ENCODE assay signal across 8 cellular contexts in the genomic region with DNA sequence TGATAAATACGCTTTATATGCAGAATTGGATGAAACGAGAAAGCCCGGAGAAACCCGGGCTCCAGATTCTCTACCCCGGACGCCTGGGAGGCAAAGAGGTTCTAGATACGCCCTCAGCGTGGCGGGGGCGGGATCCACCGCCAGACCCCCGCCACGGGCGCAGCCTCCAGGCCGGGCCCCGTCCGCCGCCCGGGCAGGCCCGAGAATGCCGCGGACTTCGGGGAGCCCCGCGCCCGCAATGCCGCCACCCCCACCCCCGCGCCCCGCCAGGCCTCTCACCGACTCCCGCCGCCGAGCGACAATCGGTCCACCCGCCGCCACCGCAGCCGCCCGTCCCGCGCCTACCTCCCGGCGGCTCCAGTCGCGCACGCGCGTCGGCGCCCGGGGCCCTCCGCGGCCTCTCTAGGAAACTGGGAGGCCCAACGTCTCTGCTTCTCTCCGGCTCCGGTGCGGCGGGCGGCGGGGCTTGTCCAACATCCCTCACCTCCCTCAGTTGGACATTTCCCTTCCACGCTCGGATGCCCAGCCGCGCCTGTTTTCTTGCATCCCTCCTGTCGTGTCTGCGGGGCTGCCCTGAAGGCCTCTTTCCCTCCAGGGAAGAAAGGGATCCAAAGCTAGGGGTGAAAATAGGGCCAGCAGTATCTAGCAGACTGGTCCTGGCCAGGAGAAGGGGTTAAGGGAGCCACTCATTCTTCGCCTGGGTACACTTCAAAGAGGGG. TPM values are rescaled to one million over a fixed set of nuclear protein-coding genes. Genes with fewer than 3 reads are reported as not detected.
A peak's percentile ranks its signal among the peaks of the same experiment; 100 is the strongest.
DNase-seq lines count a peak whose midpoint lies in the region; ATAC-seq and TF ChIP-seq lines count a peak whose summit lies in the region.

ZNF445 (minus strand) TSS at position 359 of the 719 bp plus-strand sequence. CDS start 22,121 bp downstream, outside the sequence.

- no peaks in the 10 kb centered on the region for H3K9me3 Mint-ChIP-seq in neural crest cell
- H3K9me3 Mint-ChIP-seq in stimulated activated naive CD8-positive, alpha-beta T cell treated with anti-CD3 and anti-CD28 coated beads, Interleukin-15, amount 100 ng/mL, for 72 hours: peaks cover 0 to 7% of the 10 kb centered on the region in 2 donors

- peak within 1 kb of the TSS; percentile 97 for H3K27ac Mint-ChIP-seq in neural crest cell (ENCODE audit: unreplicated experiment)
- H3K27ac Mint-ChIP-seq in stimulated activated naive CD8-positive, alpha-beta T cell treated with anti-CD3 and anti-CD28 coated beads, Interleukin-15, amount 100 ng/mL, for 72 hours: peak within 1 kb of the TSS; percentile 89 to 98

- no peaks in the 10 kb centered on the region for H3K27me3 Mint-ChIP-seq in neural crest cell (ENCODE audit: low read depth)
- H3K27me3 Mint-ChIP-seq in stimulated activated naive CD8-positive, alpha-beta T cell treated with anti-CD3 and anti-CD28 coated beads, Interleukin-15, amount 100 ng/mL, for 72 hours: no peaks in the 10 kb centered on the region

- DNase-seq in DMS53 treated with DMSO at 0.1 percent for 48 hours (lab: John Stamatoyannopoulos, UW; ENCODE audit: unreplicated experiment) (peak; percentile 15), SHP77 treated with DMSO at 0.1 percent for 48 hours (lab: John Stamatoyannopoulos, UW) (peak; percentile 55), fibroblast of villous mesenchyme (ENCODE audit: low read depth) (peak; percentile 85), neural crest cell (ENCODE audit: low read depth, low spot score) (peak; percentile 73)
- peak; percentile 67 for DNase-seq in activated effector memory CD4-positive, alpha-beta T cell treated with Interleukin-2 at 50 U/mL for 16 hours
- DNase-seq in stimulated activated naive CD8-positive, alpha-beta T cell treated with anti-CD3 and anti-CD28 coated beads, Interleukin-15, amount 100 ng/mL, for 72 hours: peak; percentile 81

- H3K4me3 ChIP-seq in KMS-11 (IDR thresholded peaks at IDR 0.05; ENCODE audit: insufficient read depth, low read depth, low read length): no peak within 1 kb of the TSS
- H3K4me3 ChIP-seq in fibroblast of villous mesenchyme (ENCODE audit: low read depth, low read length): peak within 1 kb of the TSS; percentile 80

- peaks cover 7% of the 10 kb centered on the region for H3K4me1 ChIP-seq in KMS-11 (ENCODE audit: low read depth, poor library complexity, severe bottlenecking)

- TF ChIP-seq CTCF in KMS-11 (conservative IDR thresholded peaks at IDR 0.05; ENCODE audit: low read depth, low read length): no peak
- no peak for TF ChIP-seq CTCF in fibroblast of villous mesenchyme (IDR thresholded peaks at IDR 0.05; ENCODE audit: insufficient read depth, low read depth, low read length)
- no peak for TF ChIP-seq CTCF in neural crest cell (conservative IDR thresholded peaks at IDR 0.05)

- peaks cover 5% of the 10 kb centered on the region; the same call in 1 of the 2 replicates for H3K79me2 ChIP-seq in KMS-11 (ENCODE audit: insufficient read depth, low read depth)

- H3K36me3 ChIP-seq in KMS-11 (ENCODE audit: insufficient read depth): no peaks in the 10 kb centered on the region

- peak within 1 kb of the TSS; percentile 68 for H3K4me2 ChIP-seq in KMS-11

- H3K4me3 Mint-ChIP-seq in neural crest cell: peak within 1 kb of the TSS; percentile 98
- H3K4me3 Mint-ChIP-seq in stimulated activated naive CD8-positive, alpha-beta T cell treated with anti-CD3 and anti-CD28 coated beads, Interleukin-15, amount 100 ng/mL, for 72 hours: peak within 1 kb of the TSS; percentile 92 to 99

- peaks cover 37% of the 10 kb centered on the region for H3K4me1 Mint-ChIP-seq in neural crest cell
- H3K4me1 Mint-ChIP-seq in stimulated activated naive CD8-positive, alpha-beta T cell treated with anti-CD3 and anti-CD28 coated beads, Interleukin-15, amount 100 ng/mL, for 72 hours: peaks cover 27% of the 10 kb centered on the region

- H3K27ac ChIP-seq in KMS-11: no peak within 1 kb of the TSS

- H3K36me3 Mint-ChIP-seq in neural crest cell (ENCODE audit: low read depth): no peaks in the 10 kb centered on the region

- no peaks in the 10 kb centered on the region for H4K20me1 ChIP-seq in KMS-11 (ENCODE audit: insufficient read depth)

- H3K9ac ChIP-seq in KMS-11: peak within 1 kb of the TSS; percentile 32; the same call in 1 of the 2 replicates

- peak within 1 kb of the TSS; percentile 90 for H2AFZ ChIP-seq in KMS-11 (ENCODE audit: low read depth)

- H3K27me3 ChIP-seq in KMS-11 (ENCODE audit: insufficient read depth, low read depth): no peaks in the 10 kb centered on the region

- peak; percentile 93 for ATAC-seq in GM21717 (IDR thresholded peaks at IDR 0.05; ENCODE audit: unreplicated experiment)
- ATAC-seq in stimulated activated naive CD8-positive, alpha-beta T cell treated with anti-CD3 and anti-CD28 coated beads, Interleukin-15, amount 100 ng/mL, for 72 hours: peak; percentile 98

RNA-seq across cellular contexts. Expression of gene ZNF445, which starts in this region (rescaled TPM):
- 9.0 and 9.5 TPM in 2 replicates for total RNA-seq in fibroblast of villous mesenchyme
- total RNA-seq in neural crest cell: 46.1 and 49.0 TPM in 2 replicates

Comparison
In these comparisons a context has a peak if more than half of its experiments do, and no peak if none do; other contexts are left out.
1. DNase-seq: peak in every context shown above with its lines; median percentile 85 in fibroblast of villous mesenchyme; 81 in stimulated activated naive CD8-positive, alpha-beta T cell treated with anti-CD3 and anti-CD28 coated beads, Interleukin-15, amount 100 ng/mL, for 72 hours; 73 in neural crest cell; 67 in activated effector memory CD4-positive, alpha-beta T cell treated with Interleukin-2 at 50 U/mL for 16 hours; 55 in SHP77 treated with DMSO at 0.1 percent for 48 hours; 15 in DMS53 treated with DMSO at 0.1 percent for 48 hours.